In genomic region chr22:25060522-25061071, GRCh38 we compare ENCODE assay signal across 10 cellular contexts.
DNase-seq lines count a peak whose midpoint lies in the region; ATAC-seq and TF ChIP-seq lines count a peak whose summit lies in the region.
"Had no signal": no experiment of that assay in that cellular context is flagged by ENCODE, and none has a peak within 500 bp of the region (broad histone marks: within the 10 kb centered on the region; RNA-seq: fewer than 3 reads in every experiment).

No MANE protein-coding gene starts in this region.

- TF ChIP-seq POLR2A in Peyer's patch (IDR thresholded peaks at IDR 0.05): no peak

- in situ Hi-C loops in brain microvascular endothelial cell (cut with HindIII; ENCODE audit: low pct_ligation_motif_present, low sequenced_read_pairs): no loop called here
- in situ Hi-C loops in GM13977 (cut with MboI; ENCODE audit: low pct_unique_long_range_greater_than_20kb, low sequenced_read_pairs, unreplicated experiment): no loop called here

- no peaks in the 10 kb centered on the region for H3K27me3 Mint-ChIP-seq in progenitor cell of endocrine pancreas

- no peak overlapping the region for H3K4me3 Mint-ChIP-seq in progenitor cell of endocrine pancreas (ENCODE audit: low read depth)

- no peaks in the 10 kb centered on the region for H3K4me1 Mint-ChIP-seq in progenitor cell of endocrine pancreas (ENCODE audit: low read depth)

- no peak overlapping the region for H3K27ac Mint-ChIP-seq in progenitor cell of endocrine pancreas

- H3K27ac ChIP-seq in Peyer's patch: no peak overlapping the region
- no peak overlapping the region for H3K27ac ChIP-seq in brain microvascular endothelial cell

- TF ChIP-seq CTCF in GM12865 (IDR thresholded peaks at IDR 0.05; ENCODE audit: insufficient read depth, low read depth, low read length, missing control alignments) (peak; percentile 20), Peyer's patch (IDR thresholded peaks at IDR 0.05) (peak in 4 of 6 experiments; percentile 12 to 49 (median 39)), brain microvascular endothelial cell (IDR thresholded peaks at IDR 0.05; ENCODE audit: low read depth, low read length, missing control alignments) (peak; percentile 23), progenitor cell of endocrine pancreas (IDR thresholded peaks at IDR 0.05; ENCODE audit: unreplicated experiment) (peak; percentile 42), GM13977 (IDR thresholded peaks at IDR 0.05; ENCODE audit: extremely low read depth, insufficient read depth, missing control alignments) (no peak)

- DNase-seq in GM12865 (ENCODE audit: low read depth): no peak
- no peak for DNase-seq in Peyer's patch
- DNase-seq in brain microvascular endothelial cell: no peak
- no peak for DNase-seq in progenitor cell of endocrine pancreas (ENCODE audit: low spot score, unreplicated experiment)
- DNase-seq in activated gamma-delta T cell (lab: John Stamatoyannopoulos, UW): no peak
- DNase-seq in GM13977 (ENCODE audit: low spot score): no peak
- no peak for DNase-seq in NCI-H82 treated with DMSO at 0.1 percent for 48 hours (lab: John Stamatoyannopoulos, UW; ENCODE audit: unreplicated experiment)
- DNase-seq: mesenchymal stem cell, NCI-H526 treated with DMSO at 0.1 percent for 48 hours had no signal

- H3K36me3 ChIP-seq in Peyer's patch (peaks cover 0 to 12% (median 0%) of the 10 kb centered on the region in 3 donors), brain microvascular endothelial cell (replicated peaks) (no peaks in the 10 kb centered on the region)

- H3K4me1 ChIP-seq in Peyer's patch: peaks cover 0 to 4% (median 0%) of the 10 kb centered on the region in 4 donors

- H3K9me3 Mint-ChIP-seq in progenitor cell of endocrine pancreas (ENCODE audit: low read depth): no peaks in the 10 kb centered on the region

- no peak overlapping the region for H3K4me3 ChIP-seq in GM12865 (ENCODE audit: low read depth, low read length)
- no peak overlapping the region for H3K4me3 ChIP-seq in Peyer's patch
- H3K4me3 ChIP-seq in brain microvascular endothelial cell (ENCODE audit: low read depth, low read length): no peak overlapping the region

- peaks cover 9% of the 10 kb centered on the region for H3K36me3 Mint-ChIP-seq in progenitor cell of endocrine pancreas (ENCODE audit: insufficient read depth)

- no peaks in the 10 kb centered on the region for H3K9me3 ChIP-seq in Peyer's patch

- H3K27me3 ChIP-seq in Peyer's patch (no peaks in the 10 kb centered on the region), brain microvascular endothelial cell (replicated peaks) (no peaks in the 10 kb centered on the region)

- ATAC-seq in GM21529 (IDR thresholded peaks at IDR 0.05; ENCODE audit: unreplicated experiment): no peak
